In the genomic region with DNA sequence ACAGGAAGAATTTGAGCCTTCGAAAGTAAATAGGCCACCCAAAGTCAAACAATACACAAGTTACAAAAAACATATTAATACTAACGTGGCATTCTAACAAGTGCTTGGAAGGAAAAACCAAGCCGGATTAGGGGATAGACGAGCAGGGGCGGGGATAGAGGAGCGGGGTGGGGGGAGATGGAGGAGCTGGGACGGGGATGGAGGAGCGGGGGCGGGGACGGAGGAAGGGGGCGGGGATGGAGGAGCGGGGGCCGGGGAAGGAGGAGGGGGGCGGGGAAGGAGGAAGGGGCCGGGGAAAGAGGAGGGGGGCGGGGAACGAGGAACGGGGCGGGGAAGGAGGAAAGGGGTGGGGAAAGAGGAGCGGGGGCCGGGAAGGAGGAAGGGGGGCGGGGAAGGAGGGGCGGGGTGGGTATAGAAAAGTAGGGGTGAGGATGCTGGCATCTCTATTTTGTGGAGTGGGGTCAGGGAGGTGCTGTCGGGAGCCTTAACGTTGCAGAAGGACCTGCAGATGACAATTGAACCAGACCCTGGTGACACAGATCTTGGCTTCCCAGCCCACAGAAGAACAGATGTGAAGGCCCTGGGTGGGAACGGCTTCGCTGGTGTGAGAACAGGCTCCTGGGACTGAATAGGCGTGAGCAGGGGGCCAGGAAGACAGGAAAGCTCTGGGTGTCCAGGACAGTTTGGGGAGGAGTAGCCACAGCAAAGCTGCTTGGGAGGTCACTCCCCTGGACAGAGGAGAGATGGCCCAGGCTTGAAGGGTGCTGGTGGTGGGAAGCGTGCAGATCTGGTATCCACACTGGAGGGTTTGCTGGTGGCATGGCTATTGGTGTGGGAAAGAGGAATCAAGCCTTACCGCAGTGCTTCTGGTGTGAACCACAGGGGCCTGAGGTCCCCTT, we compare ENCODE assay signal across 22 cellular contexts.
DNase-seq lines count a peak whose midpoint lies in the region; ATAC-seq and TF ChIP-seq lines count a peak whose summit lies in the region.
"Had no signal": no experiment of that assay in that cellular context is flagged by ENCODE, and none has a peak within 500 bp of the region (broad histone marks: within the 10 kb centered on the region; RNA-seq: fewer than 3 reads in every experiment).

No MANE protein-coding gene starts in this region.

- H3K27ac Mint-ChIP-seq in endodermal cell: no peak overlapping the region
- H3K27ac Mint-ChIP-seq: CD4-positive, alpha-beta T cell had no signal

- peaks cover 15% of the 10 kb centered on the region for H3K4me1 Mint-ChIP-seq in endodermal cell

- no peak overlapping the region for H3K9ac ChIP-seq in endodermal cell (ENCODE audit: extremely low read depth, low read length, poor library complexity, severe bottlenecking)
- H3K9ac ChIP-seq: BLaER1, GM23248, SK-N-SH had no signal

- no peak overlapping the region for H3K4me3 Mint-ChIP-seq in endodermal cell
- H3K4me3 Mint-ChIP-seq: CD4-positive, alpha-beta T cell had no signal

- ATAC-seq in HG02623 (IDR thresholded peaks at IDR 0.05; ENCODE audit: unreplicated experiment) (no peak), HG02588 (IDR thresholded peaks at IDR 0.05; ENCODE audit: unreplicated experiment) (no peak)

- H3K27ac ChIP-seq in endodermal cell (ENCODE audit: low read depth, low read length): no peak overlapping the region
- H3K27ac ChIP-seq: 22Rv1, BLaER1, GM23248, PC-9 had no signal

- no peaks in the 10 kb centered on the region for H3K27me3 ChIP-seq in endodermal cell (ENCODE audit: control insufficient read depth, insufficient read depth, low read length, poor library complexity, severe bottlenecking)
- H3K27me3 ChIP-seq: BLaER1 had no signal

- H3K9me3 ChIP-seq in endodermal cell (ENCODE audit: control insufficient read depth, low read length): no peaks in the 10 kb centered on the region
- H3K9me3 ChIP-seq: BLaER1, MG63, SK-N-SH had no signal

- TF ChIP-seq CTCF in endodermal cell (conservative IDR thresholded peaks at IDR 0.05): no peak

- no peaks in the 10 kb centered on the region for H3K36me3 ChIP-seq in endodermal cell (ENCODE audit: control insufficient read depth, insufficient read depth, low read length)
- H3K36me3 ChIP-seq: BLaER1, MG63 had no signal

- no peaks in the 10 kb centered on the region for H3K4me1 ChIP-seq in endodermal cell (ENCODE audit: control insufficient read depth, insufficient read depth, low read length)

- H3K4me3 ChIP-seq in endodermal cell (ENCODE audit: low read length): no peak overlapping the region
- H3K4me3 ChIP-seq: BLaER1, GM23248, MG63, PC-9 had no signal

- 91 to 100% methylated on average over 2 to 13 of the region's 30 CpGs for WGBS in endodermal cell (ENCODE audit: insufficient coverage in 1 of 2, insufficient read length in 1 of 2), 2 experiments

- H3K9me3 Mint-ChIP-seq in endodermal cell: no peaks in the 10 kb centered on the region
- H3K9me3 Mint-ChIP-seq: CD4-positive, alpha-beta T cell had no signal

- peak; percentile 44 for DNase-seq in NCI-H82 (lab: John Stamatoyannopoulos, UW)
- DNase-seq in NCI-H82 treated with DMSO at 0.1 percent for 48 hours (lab: John Stamatoyannopoulos, UW; ENCODE audit: unreplicated experiment): no peak
- DNase-seq in endodermal cell: peak; percentile 59
- peak; percentile 42 for DNase-seq in islet precursor cell
- DNase-seq in COR-L47 (lab: John Stamatoyannopoulos, UW): no peak
- no peak for DNase-seq in D341Med (ENCODE audit: low spot score)
- DNase-seq: ACHN; CD4-positive, alpha-beta T cell; DMS153; GM23248; MG63; NCI-H1417; NCI-H187; NCI-H69; PC-9; RPMI8226; SHP77 treated with DMSO at 0.1 percent for 48 hours; SK-N-SH had no signal

- no peaks in the 10 kb centered on the region for H3K36me3 Mint-ChIP-seq in endodermal cell (ENCODE audit: low read depth)

- peaks cover 8% of the 10 kb centered on the region for H3K27me3 Mint-ChIP-seq in endodermal cell (ENCODE audit: insufficient read depth)

Comparison
In these comparisons a context has a peak if more than half of its experiments do, and no peak if none do; other contexts are left out.
1. DNase-seq: peak in NCI-H82 (single experiment), endodermal cell (single experiment) and islet precursor cell (single experiment); none in NCI-H82 treated with DMSO at 0.1 percent for 48 hours (single experiment), COR-L47 (single experiment) and D341Med (single experiment).